9 cellular contexts compared by ENCODE assay signal in genomic region chr6:157443066-157443800, GRCh38.
DNase-seq lines count a peak whose midpoint lies in the region; ATAC-seq and TF ChIP-seq lines count a peak whose summit lies in the region.
"Had no signal": no experiment of that assay in that cellular context is flagged by ENCODE, and none has a peak within 500 bp of the region (broad histone marks: within the 10 kb centered on the region; RNA-seq: fewer than 3 reads in every experiment).

No MANE protein-coding gene starts in this region.

- BruUV-seq in mammary epithelial cell (replicated peaks; lab: Mats Ljungman, UMichigan): no TSS peak

- no peaks in the 10 kb centered on the region for H3K9me3 ChIP-seq in mammary epithelial cell (replicated peaks; ENCODE audit: insufficient read depth, low read length)
- no peaks in the 10 kb centered on the region for H3K9me3 ChIP-seq in WERI-Rb-1 (ENCODE audit: severe bottlenecking)
- no peaks in the 10 kb centered on the region for H3K9me3 ChIP-seq in heart right ventricle

- DNase-seq in EL (peak; percentile 86), GM20000 (ENCODE audit: low spot score) (peak; percentile 41), mammary epithelial cell (peak; percentile 90), GDM1 (lab: John Stamatoyannopoulos, UW) (no peak), RWPE1 (ENCODE audit: low spot score) (no peak), WERI-Rb-1 (no peak), heart right ventricle (no peak)
- DNase-seq: hippocampal formation had no signal

- CTCF ChIA-PET in mammary epithelial cell (lab: Charles Lee; ENCODE audit: low non-redundant PET): no interaction called here
- CTCF ChIA-PET in RWPE1 (lab: Yijun Ruan, JAX): no interaction called here

- intact Hi-C loops in mammary epithelial cell (cut with micrococcal nuclease) (no loop called here), heart right ventricle (cut with DNase I) (no loop called here)

- H3K27me3 ChIP-seq in mammary epithelial cell (ENCODE audit: insufficient read depth, low read length) (peaks cover 26% of the 10 kb centered on the region), WERI-Rb-1 (ENCODE audit: insufficient read depth, low read depth, severe bottlenecking) (no peaks in the 10 kb centered on the region), heart right ventricle (no peaks in the 10 kb centered on the region)

- H3K36me3 ChIP-seq in mammary epithelial cell (ENCODE audit: insufficient read depth, low read length) (no peaks in the 10 kb centered on the region), WERI-Rb-1 (no peaks in the 10 kb centered on the region), heart right ventricle (no peaks in the 10 kb centered on the region)

- H3K9ac ChIP-seq in mammary epithelial cell (ENCODE audit: insufficient read depth, low read length): no peak overlapping the region

- no peaks in the 10 kb centered on the region for H3K79me2 ChIP-seq in mammary epithelial cell (ENCODE audit: insufficient read depth, low read length)

- no peak overlapping the region for H2AFZ ChIP-seq in mammary epithelial cell (ENCODE audit: low read depth, low read length)

- 45% methylated on average over 6 of the region's 6 CpGs for WGBS in mammary epithelial cell (ENCODE audit: low coverage, missing lambda C conversion rate)
- 87 to 91% methylated on average over 6 of the region's 6 CpGs for WGBS in heart right ventricle, 2 donors

- H3K27ac ChIP-seq in mammary epithelial cell (ENCODE audit: insufficient read depth, low read depth, low read length): no peak overlapping the region
- no peak overlapping the region for H3K27ac ChIP-seq in RWPE1
- no peak overlapping the region for H3K27ac ChIP-seq in WERI-Rb-1
- H3K27ac ChIP-seq in heart right ventricle: no peak overlapping the region

- POLR2A ChIA-PET in RWPE1 (lab: Yijun Ruan, JAX; ENCODE audit: low non-redundant PET): no interaction called here

- H3K4me1 ChIP-seq in mammary epithelial cell (ENCODE audit: insufficient read depth, low read length) (peaks cover 3% of the 10 kb centered on the region), heart right ventricle (peaks cover 0 to 28% (median 13%) of the 10 kb centered on the region in 9 donors)

- H3K4me2 ChIP-seq in mammary epithelial cell (ENCODE audit: insufficient read depth, low read depth, low read length): no peak overlapping the region

- TF ChIP-seq CTCF in GM20000 (IDR thresholded peaks at IDR 0.05; ENCODE audit: extremely low read depth, missing control alignments): no peak
- no peak for TF ChIP-seq CTCF in mammary epithelial cell (conservative IDR thresholded peaks at IDR 0.05 in 1 of 2, IDR thresholded peaks at IDR 0.05 in 1 of 2; ENCODE audit: extremely low read depth in 1 of 2, insufficient read depth in 1 of 2, low read depth in 1 of 2, low read length in 2 of 2)
- TF ChIP-seq CTCF in RWPE1 (conservative IDR thresholded peaks at IDR 0.05; ENCODE audit: low read depth): no peak
- no peak for TF ChIP-seq CTCF in WERI-Rb-1 (IDR thresholded peaks at IDR 0.05; ENCODE audit: low read depth, low read length)
- TF ChIP-seq CTCF in heart right ventricle (IDR thresholded peaks at IDR 0.05): no peak

- dilution Hi-C loops in mammary epithelial cell (cut with HindIII; ENCODE audit: low sequenced_read_pairs): no loop called here

- H3K4me3 ChIP-seq in mammary epithelial cell (replicated peaks in 1 of 3; ENCODE audit: insufficient read depth in 1 of 3, low read depth in 2 of 3, low read length in 3 of 3): no peak overlapping the region
- no peak overlapping the region for H3K4me3 ChIP-seq in WERI-Rb-1 (ENCODE audit: low read depth, low read length)
- H3K4me3 ChIP-seq in heart right ventricle: no peak overlapping the region

- ATAC-seq in HG03378 (IDR thresholded peaks at IDR 0.05; ENCODE audit: unreplicated experiment): peak; percentile 90
- ATAC-seq in heart right ventricle: no peak

- in situ Hi-C loops in mammary epithelial cell (cut with MboI; ENCODE audit: low sequenced_read_pairs in 2 of 2): no loop called here

- peaks cover 2% of the 10 kb centered on the region for H4K20me1 ChIP-seq in mammary epithelial cell (ENCODE audit: insufficient read depth, low read length)

Comparison
In these comparisons a context has a peak if more than half of its experiments do, and no peak if none do; other contexts are left out.
1. DNase-seq: peak in EL (single experiment), GM20000 (single experiment) and mammary epithelial cell (single experiment); none in GDM1 (single experiment), RWPE1 (single experiment), WERI-Rb-1 (single experiment) and heart right ventricle (0 of 2).